Comparison of ENCODE assay signal across 8 cellular contexts in genomic region chr19:7917292-7918061, GRCh38. TPM values are rescaled to one million over a fixed set of nuclear protein-coding genes. Genes with fewer than 3 reads are reported as not detected.
A peak's percentile ranks its signal among the peaks of the same experiment; 100 is the strongest.
DNase-seq lines count a peak whose midpoint lies in the region; ATAC-seq and TF ChIP-seq lines count a peak whose summit lies in the region.

No MANE protein-coding gene starts in this region.

- H3K27ac ChIP-seq in BLaER1 (no peak overlapping the region), HL-60 (replicated peaks) (peak overlapping the region; percentile 1; the same call in 1 of the 2 replicates), body of pancreas (no peak overlapping the region)

- H3K27me3 ChIP-seq in BLaER1 = peaks cover 70% of the 10 kb centered on the region
- H3K27me3 ChIP-seq in HL-60 (ENCODE audit: insufficient read depth, poor library complexity, severe bottlenecking) = peaks cover 3% of the 10 kb centered on the region
- H3K27me3 ChIP-seq in body of pancreas = peaks cover 0 to 18% of the 10 kb centered on the region in 2 donors

- peaks cover 90% of the 10 kb centered on the region for H4K20me1 ChIP-seq in BLaER1

- peak overlapping the region; percentile 94 for H3K4me2 ChIP-seq in BLaER1

- no peak for TF ChIP-seq POLR2A in body of pancreas (IDR thresholded peaks at IDR 0.05)

- DNase-seq in HL-60 (ENCODE audit: low read depth in 1 of 2, low spot score in 1 of 2) (peak in 1 of 2 experiments; percentile 68), T-helper 22 cell (ENCODE audit: low read depth) (peak; percentile 36), body of pancreas (peak; percentile 48 to 65 (median 55)), iPS-NIHi11 (ENCODE audit: low spot score) (peak; percentile 84)
- peak; percentile 47 for DNase-seq in stimulated activated CD4-positive, alpha-beta T cell treated with anti-CD3 and anti-CD28 coated beads, Interleukin-2, amount 100 ng/mL, for 4 hours (ENCODE audit: low read depth)

- no peaks in the 10 kb centered on the region for H3K9me3 ChIP-seq in BLaER1
- H3K9me3 ChIP-seq in body of pancreas = no peaks in the 10 kb centered on the region

- intact Hi-C loops in body of pancreas (cut with DNase I) = no loop called here

- TF ChIP-seq CTCF in HL-60 (IDR thresholded peaks at IDR 0.05; ENCODE audit: insufficient read depth, low read length) (peak; percentile 70), body of pancreas (IDR thresholded peaks at IDR 0.05) (peak in 6 of 7 experiments; percentile 24 to 55 (median 38))

- H3K4me1 ChIP-seq in BLaER1 (peaks cover 69% of the 10 kb centered on the region), body of pancreas (peaks cover 57% of the 10 kb centered on the region)

- H3K9ac ChIP-seq in BLaER1 = no peak overlapping the region

- WGBS in body of pancreas, 2 donors = 3 to 6% methylated on average over 3 to 56 of the region's 70 CpGs

- ATAC-seq in body of pancreas (no peak), HG02981 (IDR thresholded peaks at IDR 0.05; ENCODE audit: unreplicated experiment) (no peak), GM21619 (IDR thresholded peaks at IDR 0.05; ENCODE audit: unreplicated experiment) (no peak)

- H3K36me3 ChIP-seq in BLaER1 (peaks cover 13% of the 10 kb centered on the region), body of pancreas (replicated peaks in 1 of 2; ENCODE audit: insufficient read depth in 1 of 2, low read depth in 2 of 2) (peaks cover 3 to 4% of the 10 kb centered on the region in 2 donors)

- H3K4me3 ChIP-seq in BLaER1 (peak overlapping the region; percentile 65), HL-60 (replicated peaks; ENCODE audit: insufficient read depth, low read length) (peak overlapping the region; percentile 44), body of pancreas (no peak overlapping the region)

RNA-seq across cellular contexts. Expression of gene SNAPC2, which starts 2.7 kb away (rescaled TPM):
- total RNA-seq in body of pancreas = 1 to 10 TPM; 6.3 to 9.1 TPM

RNA-seq across cellular contexts. Expression of gene TGFBR3L, which starts 2.8 kb away (rescaled TPM):
- total RNA-seq in body of pancreas = 1 to 10 TPM in 1 of 2 donors, not detected in 1; 9.9 TPM

RNA-seq across cellular contexts. Expression of gene CTXN1, which starts 8.5 kb away (rescaled TPM):
- 10 to 100 TPM in 1 of 2 donors, 1 to 10 TPM in 1; 5.7 to 10.2 TPM for total RNA-seq in body of pancreas

RNA-seq across cellular contexts. Expression of gene MAP2K7, which starts 13.8 kb away (rescaled TPM):
- 10 to 100 TPM in 1 of 2 donors, 1 to 10 TPM in 1; 8.0 to 34.9 TPM for total RNA-seq in body of pancreas

RNA-seq across cellular contexts. Expression of gene TIMM44, which starts 26.0 kb away (rescaled TPM):
- total RNA-seq in body of pancreas = 10 to 100 TPM; 20.5 to 73.8 TPM

Comparison
In these comparisons a context has a peak if more than half of its experiments do, and no peak if none do; other contexts are left out.
1. H3K4me3 ChIP-seq: peak in BLaER1 (single experiment) and HL-60 (single experiment); none in body of pancreas (0 of 2).